In the genomic region with DNA sequence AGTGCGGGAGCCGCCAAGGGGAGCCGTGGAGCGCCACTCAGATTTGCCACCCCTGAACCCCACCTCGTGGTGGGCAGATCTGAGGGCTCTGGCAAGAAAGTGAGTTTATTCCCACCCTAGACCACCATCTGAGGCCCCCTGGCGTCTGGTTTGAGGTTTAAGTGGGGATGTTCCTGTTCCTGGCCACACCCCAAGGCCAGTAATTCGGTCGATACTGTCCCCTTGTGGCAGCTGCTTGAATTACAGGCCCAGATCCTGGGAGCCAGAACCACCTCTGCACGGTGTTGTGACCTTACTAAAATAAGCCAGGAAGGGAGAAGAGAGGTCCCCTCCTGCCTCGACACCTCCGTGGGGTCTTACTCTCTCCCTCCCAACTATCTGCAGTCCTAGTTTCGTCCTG, we compare ENCODE assay signal across 8 cellular contexts. TPM values are rescaled to one million over a fixed set of nuclear protein-coding genes. Genes with fewer than 3 reads are reported as not detected.
DNase-seq lines count a peak whose midpoint lies in the region; ATAC-seq, FAIRE-seq and TF ChIP-seq lines count a peak whose summit lies in the region.

No MANE protein-coding gene starts in this region.

- no peak for FAIRE-seq in small intestine (lab: Jason Lieb, UNC)

- TF ChIP-seq CTCF in GM12872 (IDR thresholded peaks at IDR 0.05; ENCODE audit: insufficient read depth, low read depth, low read length) (peak; percentile 90), brain microvascular endothelial cell (IDR thresholded peaks at IDR 0.05; ENCODE audit: low read depth, low read length, missing control alignments) (peak; percentile 80)

- no peaks in the 10 kb centered on the region for H3K27me3 ChIP-seq in brain microvascular endothelial cell (replicated peaks)
- no peaks in the 10 kb centered on the region for H3K27me3 ChIP-seq in small intestine (ENCODE audit: control insufficient read depth in 2 of 2, insufficient read depth in 2 of 2, low read length in 2 of 2)

- in situ Hi-C loops in brain microvascular endothelial cell (cut with HindIII; ENCODE audit: low pct_ligation_motif_present, low sequenced_read_pairs), result no loop called here

- DNase-seq in NCI-H460 (ENCODE audit: extremely low read depth, low read depth) (peak; percentile 9), brain microvascular endothelial cell (no peak), small intestine (peak; percentile 35), islet precursor cell (no peak), GM03348 (ENCODE audit: low spot score) (no peak)

- H3K27ac ChIP-seq in brain microvascular endothelial cell (no peak overlapping the region), small intestine (ENCODE audit: low read depth in 1 of 2, low read length in 1 of 2) (no peak overlapping the region)

- no peaks in the 10 kb centered on the region for H3K4me1 ChIP-seq in small intestine (ENCODE audit: control insufficient read depth in 2 of 2, insufficient read depth in 1 of 2, low read depth in 1 of 2, low read length in 1 of 2)

- no peak for ATAC-seq in HG03196 (IDR thresholded peaks at IDR 0.05; ENCODE audit: unreplicated experiment)
- no peak for ATAC-seq in HG03439 (IDR thresholded peaks at IDR 0.05; ENCODE audit: unreplicated experiment)

- H3K4me3 ChIP-seq in brain microvascular endothelial cell (ENCODE audit: low read depth, low read length), result no peak overlapping the region
- H3K4me3 ChIP-seq in small intestine (ENCODE audit: low read depth in 1 of 2, low read length in 2 of 2), result no peak overlapping the region

- peaks cover 51% of the 10 kb centered on the region for H3K36me3 ChIP-seq in brain microvascular endothelial cell (replicated peaks)
- peaks cover 2 to 5% of the 10 kb centered on the region in 2 donors for H3K36me3 ChIP-seq in small intestine (ENCODE audit: control insufficient read depth in 2 of 2, insufficient read depth in 2 of 2, low read length in 2 of 2)

- WGBS in small intestine, 3 donors, result 84 to 86% (median 84%) methylated on average over 12 of the region's 12 CpGs

- no peaks in the 10 kb centered on the region for H3K9me3 ChIP-seq in small intestine (ENCODE audit: control insufficient read depth, low read depth)

RNA-seq across cellular contexts. Expression of a gene that starts 3.3 kb away (rescaled TPM):
- total RNA-seq in NCI-H460 (2014; rRNA removed; shearing (Covaris generic)), result 1.9 TPM in 2 replicates
- polyA plus RNA-seq in NCI-H460 (2014; cell fraction: nucleus; rRNA removed), result 9.7 and 14.0 TPM in 2 replicates
- 10 to 100 TPM in 2 of 3 donors, 1 to 10 TPM in 1; 7.5 to 19.2 (median 13.2) TPM for polyA plus RNA-seq in small intestine

RNA-seq across cellular contexts. Expression of a gene that starts 6.9 kb away (rescaled TPM):
- 51.2 and 67.7 TPM in 2 replicates for total RNA-seq in NCI-H460 (2014; rRNA removed; shearing (Covaris generic))
- 66.5 and 66.6 TPM in 2 replicates for polyA plus RNA-seq in NCI-H460 (2014; cell fraction: nucleus; rRNA removed)
- 10 to 100 TPM; 41.7 to 65.1 (median 53.0) TPM for polyA plus RNA-seq in small intestine

RNA-seq across cellular contexts. Expression of a gene that starts 30.8 kb away (rescaled TPM):
- 26.0 and 28.6 TPM in 2 replicates for total RNA-seq in NCI-H460 (2014; rRNA removed; shearing (Covaris generic))
- polyA plus RNA-seq in NCI-H460 (2014; cell fraction: nucleus; rRNA removed), result 132 and 158 TPM in 2 replicates
- 10 to 100 TPM; 16.5 to 23.3 (median 21.7) TPM for polyA plus RNA-seq in small intestine

RNA-seq across cellular contexts. Expression of a gene that starts 49.7 kb away (rescaled TPM):
- total RNA-seq in NCI-H460 (2014; rRNA removed; shearing (Covaris generic)), result not detected in 2 replicates
- not detected in 2 replicates for polyA plus RNA-seq in NCI-H460 (2014; cell fraction: nucleus; rRNA removed)
- 1 to 10 TPM in 1 of 3 donors, under 1 TPM in 1, not detected in 1; 0.81 to 2.4 TPM for polyA plus RNA-seq in small intestine

RNA-seq across cellular contexts. Expression of a gene that starts 56.5 kb away (rescaled TPM):
- 7.6 and 9.7 TPM in 2 replicates for total RNA-seq in NCI-H460 (2014; rRNA removed; shearing (Covaris generic))
- 39.6 and 76.6 TPM in 2 replicates for polyA plus RNA-seq in NCI-H460 (2014; cell fraction: nucleus; rRNA removed)
- 10 to 100 TPM; 26.5 to 55.7 (median 30.0) TPM for polyA plus RNA-seq in small intestine

Comparison
In these comparisons a context has a peak if more than half of its experiments do, and no peak if none do; other contexts are left out.
1. DNase-seq: peak in NCI-H460 (single experiment) and small intestine (single experiment); none in brain microvascular endothelial cell (single experiment), islet precursor cell (single experiment) and GM03348 (single experiment).